ENCODE assay signal across 19 cellular contexts in the genomic region with DNA sequence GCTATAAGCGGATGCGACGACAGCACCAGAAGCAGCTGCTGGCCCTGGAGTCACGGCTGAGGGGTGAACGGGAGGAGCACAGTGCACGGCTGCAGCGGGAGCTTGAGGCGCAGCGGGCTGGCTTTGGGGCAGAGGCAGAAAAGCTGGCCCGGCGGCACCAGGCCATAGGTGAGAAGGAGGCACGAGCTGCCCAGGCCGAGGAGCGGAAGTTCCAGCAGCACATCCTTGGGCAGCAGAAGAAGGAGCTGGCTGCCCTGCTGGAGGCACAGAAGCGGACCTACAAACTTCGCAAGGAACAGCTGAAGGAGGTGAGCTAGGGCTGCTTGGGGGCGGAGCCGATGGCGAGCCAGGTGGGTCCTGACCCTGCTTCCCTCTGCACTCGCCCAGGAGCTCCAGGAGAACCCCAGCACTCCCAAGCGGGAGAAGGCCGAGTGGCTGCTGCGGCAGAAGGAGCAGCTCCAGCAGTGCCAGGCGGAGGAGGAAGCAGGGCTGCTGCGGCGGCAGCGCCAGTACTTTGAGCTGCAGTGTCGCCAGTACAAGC. TPM values are rescaled to one million over a fixed set of nuclear protein-coding genes. Genes with fewer than 3 reads are reported as not detected.
"Had no signal": no experiment of that assay in that cellular context is flagged by ENCODE, and none has a peak within 500 bp of the region (broad histone marks: within the 10 kb centered on the region; RNA-seq: fewer than 3 reads in every experiment).

No MANE protein-coding gene starts in this region.

- DNase-seq: activated CD4-positive, alpha-beta T cell treated with anti-CD3 and anti-CD28 coated beads for 4 hours; activated CD8-positive, alpha-beta memory T cell treated with anti-CD3 and anti-CD28 coated beads, Interleukin-2, amount 50 U/mL, for 4 hours; activated CD8-positive, alpha-beta T cell treated with anti-CD3 and anti-CD28 coated beads, Interleukin-2, amount 10 ng/mL, durations not matched to agents 7 days and 5 days; activated effector memory CD4-positive, alpha-beta T cell treated with anti-CD3 and anti-CD28 coated beads, Interleukin-2, amount 50 U/mL, for 16 hours; activated T-cell treated with anti-CD3 and anti-CD28 coated beads, Interleukin-2, amount 50 U/mL, for 48 hours; body of pancreas; central memory CD4-positive, alpha-beta T cell; esophagus squamous epithelium; hippocampal formation; kidney; left ventricle myocardium inferior; mesendoderm; occipital lobe; trophoblast cell had no signal

- H3K27me3 ChIP-seq: body of pancreas, esophagus squamous epithelium, right lobe of liver, suprapubic skin had no signal

- FAIRE-seq: kidney had no signal

- H3K27ac ChIP-seq: body of pancreas, coronary artery, esophagus squamous epithelium, left ventricle myocardium inferior, right lobe of liver, suprapubic skin had no signal

- ATAC-seq: activated CD8-positive, alpha-beta T cell treated with anti-CD3 and anti-CD28 coated beads, Interleukin-2, amount 10 ng/mL, durations not matched to agents 7 days and 5 days; activated naive CD4-positive, alpha-beta T cell treated with anti-CD3 and anti-CD28 coated beads, Interleukin-2, amount 50 U/mL, for 72 hours; body of pancreas; right lobe of liver had no signal

- H3K4me3 ChIP-seq: body of pancreas, coronary artery, esophagus squamous epithelium, left ventricle myocardium inferior, right lobe of liver, smooth muscle cell, suprapubic skin had no signal

- H3K9me3 ChIP-seq: body of pancreas, esophagus squamous epithelium, left ventricle myocardium inferior, right lobe of liver, suprapubic skin had no signal

- H3K4me1 ChIP-seq: body of pancreas, esophagus squamous epithelium, right lobe of liver, suprapubic skin had no signal

- H3K4me2 ChIP-seq: smooth muscle cell had no signal

RNA-seq across cellular contexts. Expression of a gene that starts 25.5 kb away (rescaled TPM):
- polyA plus RNA-seq: smooth muscle cell had no signal
